Comparison of ENCODE assay signal across 1 cellular context in genomic region chr22:30425616-30426394, GRCh38.
TF ChIP-seq lines count a peak whose summit lies in the region.

Gene MTFP1, plus strand, starts transcription at chr22:30425768. Its CDS starts 112 bp downstream, at chr22:30425880.

TF ChIP-seq in WTC11, 78 proteins besides CTCF, POLR2A, EP300 and RAD21 (continued from another document):
- no peak for TF ChIP-seq ZNF532 (CRISPR knock-in tag; IDR thresholded peaks at IDR 0.05; ENCODE audit: borderline replicate concordance)
- no peak for TF ChIP-seq ERG (CRISPR knock-in tag; IDR thresholded peaks at IDR 0.05)
- TF ChIP-seq ZNF121 (CRISPR knock-in tag; IDR thresholded peaks at IDR 0.05): no peak
- no peak; the same call in 1 of the 2 replicates for TF ChIP-seq FOXP1 (CRISPR knock-in tag; IDR thresholded peaks at IDR 0.05; ENCODE audit: borderline replicate concordance)
- no peak for TF ChIP-seq ZNF219 (CRISPR knock-in tag; IDR thresholded peaks at IDR 0.05; ENCODE audit: borderline replicate concordance)
- peak; percentile 67 for TF ChIP-seq MYBL2 (CRISPR knock-in tag; IDR thresholded peaks at IDR 0.05)
- 0 out of 2 replicates have a peak, but pooled peaks have one; percentile 32 for TF ChIP-seq GTF2I (CRISPR knock-in tag; conservative IDR thresholded peaks at IDR 0.05)
- no peak for TF ChIP-seq IRF1 (CRISPR knock-in tag; IDR thresholded peaks at IDR 0.05)
- no peak for TF ChIP-seq ZMAT4 (CRISPR knock-in tag; IDR thresholded peaks at IDR 0.05)
- TF ChIP-seq SMAD3 (CRISPR knock-in tag; IDR thresholded peaks at IDR 0.05; ENCODE audit: borderline replicate concordance): no peak
- TF ChIP-seq ZNF671 (CRISPR knock-in tag; IDR thresholded peaks at IDR 0.05): no peak
- no peak for TF ChIP-seq ATF2 (CRISPR knock-in tag; IDR thresholded peaks at IDR 0.05; ENCODE audit: borderline replicate concordance, low read depth)
- no peak for TF ChIP-seq PREB (CRISPR knock-in tag; IDR thresholded peaks at IDR 0.05; ENCODE audit: borderline replicate concordance)
- peak; percentile 9; the same call in 1 of the 2 replicates for TF ChIP-seq TEAD1 (CRISPR knock-in tag; IDR thresholded peaks at IDR 0.05)
- no peak for TF ChIP-seq RORB (CRISPR knock-in tag; IDR thresholded peaks at IDR 0.05)
- no peak for TF ChIP-seq MLX (CRISPR knock-in tag; IDR thresholded peaks at IDR 0.05)
- peak; percentile 84; the same call in 1 of the 2 replicates for TF ChIP-seq E2F5 (CRISPR knock-in tag; IDR thresholded peaks at IDR 0.05)
- TF ChIP-seq CBFB (CRISPR knock-in tag; IDR thresholded peaks at IDR 0.05; ENCODE audit: low read depth): no peak
- TF ChIP-seq HMGXB4 (CRISPR knock-in tag; IDR thresholded peaks at IDR 0.05): peak; percentile 72
- no peak for TF ChIP-seq AR (CRISPR knock-in tag; IDR thresholded peaks at IDR 0.05)
- TF ChIP-seq NFYB (CRISPR knock-in tag; conservative IDR thresholded peaks at IDR 0.05; ENCODE audit: low read depth): 0 out of 2 replicates have a peak, but pooled peaks have one; percentile 13
- TF ChIP-seq STAT6 (CRISPR knock-in tag; conservative IDR thresholded peaks at IDR 0.05; ENCODE audit: low read depth): no peak
- TF ChIP-seq FOXJ3 (CRISPR knock-in tag; IDR thresholded peaks at IDR 0.05; ENCODE audit: borderline replicate concordance): no peak
- TF ChIP-seq ESRRA (CRISPR knock-in tag; IDR thresholded peaks at IDR 0.05; ENCODE audit: borderline replicate concordance): no peak
- TF ChIP-seq ZNF512 (CRISPR knock-in tag; IDR thresholded peaks at IDR 0.05; ENCODE audit: borderline replicate concordance): no peak
- no peak for TF ChIP-seq NFATC4 (CRISPR knock-in tag; IDR thresholded peaks at IDR 0.05)
- no peak for TF ChIP-seq ZNF416 (CRISPR knock-in tag; IDR thresholded peaks at IDR 0.05)
- TF ChIP-seq USF1 (CRISPR knock-in tag; IDR thresholded peaks at IDR 0.05): 0 out of 2 replicates have a peak, but pooled peaks have one; percentile 31
- no peak for TF ChIP-seq NR2C2 (CRISPR knock-in tag; IDR thresholded peaks at IDR 0.05)
